19 cellular contexts compared by ENCODE assay signal in genomic region chr15:72174551-72175165, GRCh38. TPM values are rescaled to one million over a fixed set of nuclear protein-coding genes. Genes with fewer than 3 reads are reported as not detected.
"Had no signal": no experiment of that assay in that cellular context is flagged by ENCODE, and none has a peak within 500 bp of the region (broad histone marks: within the 10 kb centered on the region; RNA-seq: fewer than 3 reads in every experiment).

No MANE protein-coding gene starts in this region.

- H3K9me3 ChIP-seq: sigmoid colon, tibial artery had no signal

- ATAC-seq: T-cell had no signal

- H3K36me3 ChIP-seq: brain microvascular endothelial cell, sigmoid colon, tibial artery, WERI-Rb-1 had no signal

- H3K4me1 ChIP-seq: sigmoid colon had no signal

- H3K4me3 ChIP-seq: sigmoid colon, tibial artery had no signal

- DNase-seq: activated CD4-positive, alpha-beta T cell treated with anti-CD3 and anti-CD28 coated beads for 48 hours; activated gamma-delta T cell treated with Interleukin-2 at 50 U/mL for 16 hours; anterior cingulate cortex; brain microvascular endothelial cell; cortex of kidney; effector CD4-positive, alpha-beta T cell; foreskin fibroblast; glutamatergic neuron; hypothalamus; kidney glomerular epithelial cell; mesendoderm; sigmoid colon; stimulated activated CD4-positive, alpha-beta T cell treated with anti-CD3 and anti-CD28 coated beads, Interleukin-1b, Interleukin-23, amount 100 ng/mL, for 48 hours; T-cell; tibial artery; WERI-Rb-1 had no signal

- H3K27me3 ChIP-seq: sigmoid colon had no signal

- H3K27ac ChIP-seq: brain microvascular endothelial cell, sigmoid colon, tibial artery, WERI-Rb-1 had no signal

- FAIRE-seq: urothelium cell line had no signal

RNA-seq across cellular contexts. Expression of gene GRAMD2A, which starts 22.9 kb away (rescaled TPM):
- total RNA-seq: liver; natural killer cell treated with Interleukin-12 subunit alpha and Interleukin-12 subunit beta and Interleukin-15 and Interleukin-18, amount 100 ng/mL, for 72 hours; T-cell had no signal
- polyA plus RNA-seq: liver had no signal
